ENCODE assay signal across 16 cellular contexts in the genomic region with DNA sequence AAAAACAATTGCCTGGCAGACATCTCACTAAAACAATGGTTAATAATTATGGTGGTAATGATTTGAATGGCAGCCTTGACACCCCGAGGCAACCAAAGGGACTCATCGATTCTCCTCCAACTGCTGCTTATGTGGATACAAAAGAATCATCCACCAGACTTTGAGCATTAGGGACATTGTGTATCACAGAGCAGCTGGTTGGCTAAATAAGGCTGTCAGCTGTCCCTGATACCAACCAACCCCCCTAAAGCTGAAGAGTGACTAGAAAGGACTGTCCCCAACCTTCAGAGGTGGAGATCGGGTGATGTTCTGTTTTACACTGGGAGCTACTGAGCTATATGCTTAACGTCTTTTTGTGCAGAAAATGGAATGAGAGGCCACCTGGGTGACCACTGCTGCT. TPM values are rescaled to one million over a fixed set of nuclear protein-coding genes. Genes with fewer than 3 reads are reported as not detected.
DNase-seq lines count a peak whose midpoint lies in the region; ATAC-seq and TF ChIP-seq lines count a peak whose summit lies in the region.
"Had no signal": no experiment of that assay in that cellular context is flagged by ENCODE, and none has a peak within 500 bp of the region (broad histone marks: within the 10 kb centered on the region; RNA-seq: fewer than 3 reads in every experiment).

No MANE protein-coding gene starts in this region.

- no peaks in the 10 kb centered on the region for H3K27me3 Mint-ChIP-seq in activated T-cell treated with anti-CD3 and anti-CD28 coated beads, Interleukin-2, amount 50 U/mL, for 72 hours (ENCODE audit: low read depth)
- H3K27me3 Mint-ChIP-seq in stimulated activated memory B cell treated with anti-CD40 and anti-IgM and Interleukin-4, amounts not matched to agents 10 μg/mL and 1 μg/mL and 100 μg/mL, for 72 hours, result no peaks in the 10 kb centered on the region

- H3K4me3 ChIP-seq in effector memory CD4-positive, alpha-beta T cell (ENCODE audit: insufficient read depth, low read depth, low read length, poor library complexity, severe bottlenecking), result peak overlapping the region; percentile 21
- H3K4me3 ChIP-seq in gastroesophageal sphincter, result no peak overlapping the region

- peaks cover 45% of the 10 kb centered on the region for H3K4me1 Mint-ChIP-seq in activated T-cell treated with anti-CD3 and anti-CD28 coated beads, Interleukin-2, amount 50 U/mL, for 72 hours (ENCODE audit: low read depth)
- H3K4me1 Mint-ChIP-seq in stimulated activated memory B cell treated with anti-CD40 and anti-IgM and Interleukin-4, amounts not matched to agents 10 μg/mL and 1 μg/mL and 100 μg/mL, for 72 hours, result peaks cover 37% of the 10 kb centered on the region

- TF ChIP-seq EP300 in gastroesophageal sphincter (IDR thresholded peaks at IDR 0.05), result no peak

- ATAC-seq in activated T-cell treated with anti-CD3 and anti-CD28 coated beads, Interleukin-2, amount 50 U/mL, for 72 hours (replicated peaks in 1 of 2), result no peak
- ATAC-seq in stimulated activated memory B cell treated with anti-CD40 and anti-IgM and Interleukin-4, amounts not matched to agents 10 μg/mL and 1 μg/mL and 100 μg/mL, for 72 hours, result no peak
- ATAC-seq in HG02970 (IDR thresholded peaks at IDR 0.05; ENCODE audit: low FRiP score, unreplicated experiment), result no peak
- no peak for ATAC-seq in GM21390 (IDR thresholded peaks at IDR 0.05; ENCODE audit: unreplicated experiment)
- ATAC-seq in gastroesophageal sphincter, result no peak
- ATAC-seq: activated naive CD4-positive, alpha-beta T cell treated with anti-CD3 and anti-CD28 coated beads, Interleukin-2, amount 50 U/mL, for 72 hours; HCT116 had no signal

- H3K36me3 ChIP-seq in effector memory CD4-positive, alpha-beta T cell (ENCODE audit: control insufficient read depth, insufficient read depth, low read length), result no peaks in the 10 kb centered on the region
- H3K36me3 ChIP-seq in gastroesophageal sphincter, result no peaks in the 10 kb centered on the region

- H3K27ac ChIP-seq in effector memory CD4-positive, alpha-beta T cell (ENCODE audit: insufficient read depth, low read length, poor library complexity, severe bottlenecking), result peak overlapping the region; percentile 96
- no peak overlapping the region for H3K27ac ChIP-seq in gastroesophageal sphincter

- 55 to 77% methylated on average over 2 to 3 of the region's 4 CpGs for WGBS in gastroesophageal sphincter (ENCODE audit: low coverage in 1 of 2), 2 donors

- H3K36me3 Mint-ChIP-seq in activated T-cell treated with anti-CD3 and anti-CD28 coated beads, Interleukin-2, amount 50 U/mL, for 72 hours (ENCODE audit: insufficient read depth in 2 of 2), result peaks cover 9% of the 10 kb centered on the region in 2 donors
- H3K36me3 Mint-ChIP-seq in stimulated activated memory B cell treated with anti-CD40 and anti-IgM and Interleukin-4, amounts not matched to agents 10 μg/mL and 1 μg/mL and 100 μg/mL, for 72 hours, result peaks cover 10% of the 10 kb centered on the region

- no peak for DNase-seq in activated T-cell treated with anti-CD3 and anti-CD28 coated beads, Interleukin-2, amount 50 U/mL, for 72 hours
- no peak for DNase-seq in activated T-cell treated with anti-CD3 and anti-CD28 coated beads, Interleukin-2, amount 50 U/mL, for 48 hours
- DNase-seq in NCI-H69 (lab: John Stamatoyannopoulos, UW), result peak; percentile 16
- no peak for DNase-seq in effector memory CD4-positive, alpha-beta T cell
- DNase-seq: activated CD4-positive, alpha-beta T cell treated with anti-CD3 and anti-CD28 coated beads, Interleukin-2, amount 50 U/mL, for 48 hours; DMS79; foreskin melanocyte; KG1; NCI-H1694; NCI-H510A treated with DMSO at 0.1 percent for 48 hours had no signal

- no peaks in the 10 kb centered on the region for H3K27me3 ChIP-seq in effector memory CD4-positive, alpha-beta T cell (replicated peaks; ENCODE audit: control insufficient read depth, insufficient read depth, low read length, poor library complexity, severe bottlenecking)
- H3K27me3 ChIP-seq in gastroesophageal sphincter, result no peaks in the 10 kb centered on the region

- H3K9me3 ChIP-seq in effector memory CD4-positive, alpha-beta T cell (ENCODE audit: control insufficient read depth, low read length), result no peaks in the 10 kb centered on the region
- H3K9me3 ChIP-seq in gastroesophageal sphincter, result no peaks in the 10 kb centered on the region

- TF ChIP-seq POLR2A in gastroesophageal sphincter (IDR thresholded peaks at IDR 0.05), result no peak

- H3K4me1 ChIP-seq in effector memory CD4-positive, alpha-beta T cell (ENCODE audit: control insufficient read depth, insufficient read depth, low read length, poor library complexity, severe bottlenecking), result peaks cover 21% of the 10 kb centered on the region
- H3K4me1 ChIP-seq in gastroesophageal sphincter, result peaks cover 0 to 29% (median 2%) of the 10 kb centered on the region in 3 donors

- no peak for TF ChIP-seq CTCF in gastroesophageal sphincter (IDR thresholded peaks at IDR 0.05)

- H3K27ac Mint-ChIP-seq in activated T-cell treated with anti-CD3 and anti-CD28 coated beads, Interleukin-2, amount 50 U/mL, for 72 hours, result peak overlapping the region; percentile 94
- peak overlapping the region; percentile 99 for H3K27ac Mint-ChIP-seq in stimulated activated memory B cell treated with anti-CD40 and anti-IgM and Interleukin-4, amounts not matched to agents 10 μg/mL and 1 μg/mL and 100 μg/mL, for 72 hours

- H3K4me3 Mint-ChIP-seq in activated T-cell treated with anti-CD3 and anti-CD28 coated beads, Interleukin-2, amount 50 U/mL, for 72 hours, result peak overlapping the region; percentile 92 to 94
- H3K4me3 Mint-ChIP-seq in stimulated activated memory B cell treated with anti-CD40 and anti-IgM and Interleukin-4, amounts not matched to agents 10 μg/mL and 1 μg/mL and 100 μg/mL, for 72 hours, result peak overlapping the region; percentile 98

- peaks cover 2 to 3% of the 10 kb centered on the region in 2 donors for H3K9me3 Mint-ChIP-seq in activated T-cell treated with anti-CD3 and anti-CD28 coated beads, Interleukin-2, amount 50 U/mL, for 72 hours
- H3K9me3 Mint-ChIP-seq in stimulated activated memory B cell treated with anti-CD40 and anti-IgM and Interleukin-4, amounts not matched to agents 10 μg/mL and 1 μg/mL and 100 μg/mL, for 72 hours, result peaks cover 2% of the 10 kb centered on the region

RNA-seq across cellular contexts. Expression of a gene that starts 1.7 kb away (rescaled TPM):
- 100 to 1,000 TPM; 139 to 153 TPM for total RNA-seq in activated T-cell treated with anti-CD3 and anti-CD28 coated beads, Interleukin-2, amount 50 U/mL, for 72 hours
- 10 to 100 TPM; 60.0 to 91.5 (median 76.3) TPM for total RNA-seq in gastroesophageal sphincter
